ENCODE assay signal across 15 cellular contexts in the genomic region with DNA sequence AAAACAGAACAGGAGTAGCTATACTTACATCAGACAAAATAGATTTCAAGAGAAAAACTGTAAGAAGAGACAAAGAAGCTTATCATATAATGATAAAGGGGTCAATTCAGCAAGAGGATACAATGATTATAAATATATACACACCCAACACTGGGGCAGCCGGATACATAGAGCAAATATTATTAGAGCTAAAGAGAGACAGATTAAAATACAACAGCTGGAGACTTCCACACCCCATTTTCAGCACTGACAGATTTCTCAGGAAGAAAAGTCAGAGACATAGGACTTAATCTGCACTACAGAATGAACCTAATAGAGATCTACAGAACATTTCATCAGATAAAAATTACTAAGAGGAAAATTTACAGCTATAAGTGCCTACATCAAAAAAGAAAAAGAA. TPM values are rescaled to one million over a fixed set of nuclear protein-coding genes. Genes with fewer than 3 reads are reported as not detected.
DNase-seq lines count a peak whose midpoint lies in the region; ATAC-seq and TF ChIP-seq lines count a peak whose summit lies in the region.
"Had no signal": no experiment of that assay in that cellular context is flagged by ENCODE, and none has a peak within 500 bp of the region (broad histone marks: within the 10 kb centered on the region; RNA-seq: fewer than 3 reads in every experiment).

No MANE protein-coding gene starts in this region.

- H3K27me3 Mint-ChIP-seq in activated T-cell treated with anti-CD3 and anti-CD28 coated beads, Interleukin-2, amount 50 U/mL, for 72 hours (ENCODE audit: low read depth) = no peaks in the 10 kb centered on the region
- no peaks in the 10 kb centered on the region for H3K27me3 Mint-ChIP-seq in HFFc6 (ENCODE audit: insufficient read depth)
- no peaks in the 10 kb centered on the region for H3K27me3 Mint-ChIP-seq in activated T-helper 2 cell treated with anti-CD3 and anti-CD28 coated beads, Interferon-gamma antibody, Interleukin-2, Interleukin-4, amounts not matched to agents 10 μg/mL and 5 μg/mL and 100 μg/mL, durations not matched to agents 14 hours and 24 hours and 36 hours (ENCODE audit: low read depth)
- H3K27me3 Mint-ChIP-seq in nephron (ENCODE audit: low read depth) = no peaks in the 10 kb centered on the region
- H3K27me3 Mint-ChIP-seq: IgD-negative memory B cell had no signal

- intact Hi-C loops in activated T-helper 2 cell treated with anti-CD3 and anti-CD28 coated beads, Interferon-gamma antibody, Interleukin-2, Interleukin-4, amounts not matched to agents 10 μg/mL and 5 μg/mL and 100 μg/mL, durations not matched to agents 14 hours and 24 hours and 36 hours (cut with micrococcal nuclease) = no loop called here

- peaks cover 16 to 48% of the 10 kb centered on the region in 2 donors for H3K36me3 Mint-ChIP-seq in activated T-cell treated with anti-CD3 and anti-CD28 coated beads, Interleukin-2, amount 50 U/mL, for 72 hours (ENCODE audit: insufficient read depth in 2 of 2)
- peaks cover 29% of the 10 kb centered on the region for H3K36me3 Mint-ChIP-seq in HFFc6 (ENCODE audit: low read depth)
- H3K36me3 Mint-ChIP-seq in activated T-helper 2 cell treated with anti-CD3 and anti-CD28 coated beads, Interferon-gamma antibody, Interleukin-2, Interleukin-4, amounts not matched to agents 10 μg/mL and 5 μg/mL and 100 μg/mL, durations not matched to agents 14 hours and 24 hours and 36 hours (ENCODE audit: low read depth) = peaks cover 81% of the 10 kb centered on the region
- peaks cover 40% of the 10 kb centered on the region for H3K36me3 Mint-ChIP-seq in nephron (ENCODE audit: low read depth)

- H3K4me1 Mint-ChIP-seq in activated T-cell treated with anti-CD3 and anti-CD28 coated beads, Interleukin-2, amount 50 U/mL, for 72 hours (ENCODE audit: low read depth) = peaks cover 25% of the 10 kb centered on the region
- peaks cover 45% of the 10 kb centered on the region for H3K4me1 Mint-ChIP-seq in HFFc6 (ENCODE audit: low read depth)
- peaks cover 46% of the 10 kb centered on the region for H3K4me1 Mint-ChIP-seq in activated T-helper 2 cell treated with anti-CD3 and anti-CD28 coated beads, Interferon-gamma antibody, Interleukin-2, Interleukin-4, amounts not matched to agents 10 μg/mL and 5 μg/mL and 100 μg/mL, durations not matched to agents 14 hours and 24 hours and 36 hours (ENCODE audit: low read depth)
- H3K4me1 Mint-ChIP-seq in nephron = peaks cover 31% of the 10 kb centered on the region

- no peaks in the 10 kb centered on the region for H3K9me3 Mint-ChIP-seq in activated T-cell treated with anti-CD3 and anti-CD28 coated beads, Interleukin-2, amount 50 U/mL, for 72 hours
- H3K9me3 Mint-ChIP-seq in HFFc6 (peaks cover 11% of the 10 kb centered on the region), nephron (peaks cover 4% of the 10 kb centered on the region)
- H3K9me3 Mint-ChIP-seq in activated T-helper 2 cell treated with anti-CD3 and anti-CD28 coated beads, Interferon-gamma antibody, Interleukin-2, Interleukin-4, amounts not matched to agents 10 μg/mL and 5 μg/mL and 100 μg/mL, durations not matched to agents 14 hours and 24 hours and 36 hours = peaks cover 10% of the 10 kb centered on the region
- H3K9me3 Mint-ChIP-seq: IgD-negative memory B cell had no signal

- no peak for DNase-seq in activated T-cell treated with anti-CD3 and anti-CD28 coated beads, Interleukin-2, amount 50 U/mL, for 72 hours
- DNase-seq in activated T-cell treated with anti-CD3 and anti-CD28 coated beads for 4 hours (no peak), HFFc6 (no peak), amygdala (lab: John Stamatoyannopoulos, UW) (no peak), germinal center (ENCODE audit: low spot score) (no peak)
- no peak for DNase-seq in activated T-helper 2 cell treated with anti-CD3 and anti-CD28 coated beads, Interferon-gamma antibody, Interleukin-2, Interleukin-4, amounts not matched to agents 10 μg/mL and 5 μg/mL and 100 μg/mL, durations not matched to agents 14 hours and 24 hours and 36 hours (ENCODE audit: low spot score)
- DNase-seq: DMS79 treated with DMSO at 0.1 percent for 48 hours, H7, Kasumi-1, NCI-H1105 treated with DMSO at 0.1 percent for 48 hours, NCI-H187 treated with DMSO at 0.1 percent for 48 hours, NCI-H526 treated with DMSO at 0.1 percent for 48 hours had no signal

- no peak for TF ChIP-seq CTCF in HFFc6 (IDR thresholded peaks at IDR 0.05)
- no peak for TF ChIP-seq CTCF in nephron (IDR thresholded peaks at IDR 0.05; ENCODE audit: unreplicated experiment in 3 of 3)

- H3K4me3 Mint-ChIP-seq in activated T-cell treated with anti-CD3 and anti-CD28 coated beads, Interleukin-2, amount 50 U/mL, for 72 hours = no peak overlapping the region
- H3K4me3 Mint-ChIP-seq in HFFc6 (no peak overlapping the region), nephron (peak overlapping the region in 1 of 3 experiments; percentile 28)
- H3K4me3 Mint-ChIP-seq in activated T-helper 2 cell treated with anti-CD3 and anti-CD28 coated beads, Interferon-gamma antibody, Interleukin-2, Interleukin-4, amounts not matched to agents 10 μg/mL and 5 μg/mL and 100 μg/mL, durations not matched to agents 14 hours and 24 hours and 36 hours (ENCODE audit: low read depth) = no peak overlapping the region
- H3K4me3 Mint-ChIP-seq: IgD-negative memory B cell had no signal

- H3K27ac Mint-ChIP-seq in activated T-cell treated with anti-CD3 and anti-CD28 coated beads, Interleukin-2, amount 50 U/mL, for 72 hours = peak overlapping the region; percentile 97
- H3K27ac Mint-ChIP-seq in HFFc6 = peak overlapping the region; percentile 45
- peak overlapping the region; percentile 34 for H3K27ac Mint-ChIP-seq in activated T-helper 2 cell treated with anti-CD3 and anti-CD28 coated beads, Interferon-gamma antibody, Interleukin-2, Interleukin-4, amounts not matched to agents 10 μg/mL and 5 μg/mL and 100 μg/mL, durations not matched to agents 14 hours and 24 hours and 36 hours
- H3K27ac Mint-ChIP-seq in nephron = peak overlapping the region; percentile 45 to 77 (median 63)
- H3K27ac Mint-ChIP-seq: IgD-negative memory B cell had no signal

- no peak for ATAC-seq in activated T-cell treated with anti-CD3 and anti-CD28 coated beads, Interleukin-2, amount 50 U/mL, for 72 hours (replicated peaks in 1 of 2)
- no peak for ATAC-seq in HG02840 (IDR thresholded peaks at IDR 0.05; ENCODE audit: low FRiP score, unreplicated experiment)

RNA-seq across cellular contexts. Expression of a gene that starts 35.7 kb away (rescaled TPM):
- 10 to 100 TPM; 58.7 to 63.8 TPM for total RNA-seq in activated T-cell treated with anti-CD3 and anti-CD28 coated beads, Interleukin-2, amount 50 U/mL, for 72 hours
- 10 to 100 TPM; 40.4 to 44.0 (median 40.8) TPM for total RNA-seq in HFFc6 (2021; fragmentation: NEBNext Ultra II Directional; extraction: Animal tissue kit (Norgen Biotek cat#: 25700))
- 118 and 123 TPM in 2 replicates for total RNA-seq in activated T-helper 2 cell treated with anti-CD3 and anti-CD28 coated beads, Interferon-gamma antibody, Interleukin-2, Interleukin-4, amounts not matched to agents 10 μg/mL and 5 μg/mL and 100 μg/mL, durations not matched to agents 14 hours and 24 hours and 36 hours

Comparison
In these comparisons a context has a peak if more than half of its experiments do, and no peak if none do; other contexts are left out.
1. H3K27ac Mint-ChIP-seq: peak in every context shown above with its lines; median percentile 97 in activated T-cell treated with anti-CD3 and anti-CD28 coated beads, Interleukin-2, amount 50 U/mL, for 72 hours; 63 in nephron; 45 in HFFc6; 34 in activated T-helper 2 cell treated with anti-CD3 and anti-CD28 coated beads, Interferon-gamma antibody, Interleukin-2, Interleukin-4, amounts not matched to agents 10 μg/mL and 5 μg/mL and 100 μg/mL, durations not matched to agents 14 hours and 24 hours and 36 hours.